1 cellular context compared by ENCODE assay signal in the genomic region with DNA sequence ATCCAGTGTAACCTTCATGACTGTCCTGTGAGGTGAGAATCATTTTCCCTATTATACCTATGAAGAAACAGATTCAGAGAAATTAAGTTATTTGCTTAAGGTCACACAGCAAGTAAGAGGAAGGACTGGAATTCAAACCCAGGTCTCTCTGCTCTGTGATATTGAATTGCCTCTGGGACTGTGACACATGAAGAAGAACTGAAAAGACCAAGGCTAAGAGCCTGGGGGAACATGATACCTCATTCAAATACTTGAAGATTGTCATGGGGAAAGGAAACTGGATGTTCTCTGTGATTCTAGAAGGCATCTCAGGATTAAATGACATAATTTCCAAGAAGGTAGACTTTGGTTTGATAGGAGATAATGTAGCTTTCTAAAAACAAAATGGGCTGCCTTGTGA.
TF ChIP-seq lines count a peak whose summit lies in the region.

No MANE protein-coding gene starts in this region.

TF ChIP-seq in GM12878, 131 proteins besides CTCF, POLR2A, EP300 and RAD21 (continued from another document):
- TF ChIP-seq, protein P1, sequence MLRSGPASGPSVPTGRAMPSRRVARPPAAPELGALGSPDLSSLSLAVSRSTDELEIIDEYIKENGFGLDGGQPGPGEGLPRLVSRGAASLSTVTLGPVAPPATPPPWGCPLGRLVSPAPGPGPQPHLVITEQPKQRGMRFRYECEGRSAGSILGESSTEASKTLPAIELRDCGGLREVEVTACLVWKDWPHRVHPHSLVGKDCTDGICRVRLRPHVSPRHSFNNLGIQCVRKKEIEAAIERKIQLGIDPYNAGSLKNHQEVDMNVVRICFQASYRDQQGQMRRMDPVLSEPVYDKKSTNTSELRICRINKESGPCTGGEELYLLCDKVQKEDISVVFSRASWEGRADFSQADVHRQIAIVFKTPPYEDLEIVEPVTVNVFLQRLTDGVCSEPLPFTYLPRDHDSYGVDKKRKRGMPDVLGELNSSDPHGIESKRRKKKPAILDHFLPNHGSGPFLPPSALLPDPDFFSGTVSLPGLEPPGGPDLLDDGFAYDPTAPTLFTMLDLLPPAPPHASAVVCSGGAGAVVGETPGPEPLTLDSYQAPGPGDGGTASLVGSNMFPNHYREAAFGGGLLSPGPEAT (IDR thresholded peaks at IDR 0.05; ENCODE audit: low read depth), result no peak
- TF ChIP-seq SIX5 (IDR thresholded peaks at IDR 0.05; ENCODE audit: low read depth, low read length, severe bottlenecking) (no peak), IKZF1 (conservative IDR thresholded peaks at IDR 0.05) (no peak), ZNF24 (IDR thresholded peaks at IDR 0.05) (no peak), JUNB (IDR thresholded peaks at IDR 0.05) (no peak), CBFB (IDR thresholded peaks at IDR 0.05; ENCODE audit: low read depth) (no peak), IRF4 (IDR thresholded peaks at IDR 0.05; ENCODE audit: low read depth, low read length) (no peak), BCL11A (IDR thresholded peaks at IDR 0.05; ENCODE audit: low read depth, low read length) (no peak), NFXL1 (IDR thresholded peaks at IDR 0.05; ENCODE audit: borderline replicate concordance) (no peak), SP1 (IDR thresholded peaks at IDR 0.05; ENCODE audit: low read depth, low read length) (no peak)
- TF ChIP-seq, protein P2, sequence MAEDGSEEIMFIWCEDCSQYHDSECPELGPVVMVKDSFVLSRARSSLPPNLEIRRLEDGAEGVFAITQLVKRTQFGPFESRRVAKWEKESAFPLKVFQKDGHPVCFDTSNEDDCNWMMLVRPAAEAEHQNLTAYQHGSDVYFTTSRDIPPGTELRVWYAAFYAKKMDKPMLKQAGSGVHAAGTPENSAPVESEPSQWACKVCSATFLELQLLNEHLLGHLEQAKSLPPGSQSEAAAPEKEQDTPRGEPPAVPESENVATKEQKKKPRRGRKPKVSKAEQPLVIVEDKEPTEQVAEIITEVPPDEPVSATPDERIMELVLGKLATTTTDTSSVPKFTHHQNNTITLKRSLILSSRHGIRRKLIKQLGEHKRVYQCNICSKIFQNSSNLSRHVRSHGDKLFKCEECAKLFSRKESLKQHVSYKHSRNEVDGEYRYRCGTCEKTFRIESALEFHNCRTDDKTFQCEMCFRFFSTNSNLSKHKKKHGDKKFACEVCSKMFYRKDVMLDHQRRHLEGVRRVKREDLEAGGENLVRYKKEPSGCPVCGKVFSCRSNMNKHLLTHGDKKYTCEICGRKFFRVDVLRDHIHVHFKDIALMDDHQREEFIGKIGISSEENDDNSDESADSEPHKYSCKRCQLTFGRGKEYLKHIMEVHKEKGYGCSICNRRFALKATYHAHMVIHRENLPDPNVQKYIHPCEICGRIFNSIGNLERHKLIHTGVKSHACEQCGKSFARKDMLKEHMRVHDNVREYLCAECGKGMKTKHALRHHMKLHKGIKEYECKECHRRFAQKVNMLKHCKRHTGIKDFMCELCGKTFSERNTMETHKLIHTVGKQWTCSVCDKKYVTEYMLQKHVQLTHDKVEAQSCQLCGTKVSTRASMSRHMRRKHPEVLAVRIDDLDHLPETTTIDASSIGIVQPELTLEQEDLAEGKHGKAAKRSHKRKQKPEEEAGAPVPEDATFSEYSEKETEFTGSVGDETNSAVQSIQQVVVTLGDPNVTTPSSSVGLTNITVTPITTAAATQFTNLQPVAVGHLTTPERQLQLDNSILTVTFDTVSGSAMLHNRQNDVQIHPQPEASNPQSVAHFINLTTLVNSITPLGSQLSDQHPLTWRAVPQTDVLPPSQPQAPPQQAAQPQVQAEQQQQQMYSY (CRISPR knock-in tag; IDR thresholded peaks at IDR 0.05), result no peak
- TF ChIP-seq, protein P3, sequence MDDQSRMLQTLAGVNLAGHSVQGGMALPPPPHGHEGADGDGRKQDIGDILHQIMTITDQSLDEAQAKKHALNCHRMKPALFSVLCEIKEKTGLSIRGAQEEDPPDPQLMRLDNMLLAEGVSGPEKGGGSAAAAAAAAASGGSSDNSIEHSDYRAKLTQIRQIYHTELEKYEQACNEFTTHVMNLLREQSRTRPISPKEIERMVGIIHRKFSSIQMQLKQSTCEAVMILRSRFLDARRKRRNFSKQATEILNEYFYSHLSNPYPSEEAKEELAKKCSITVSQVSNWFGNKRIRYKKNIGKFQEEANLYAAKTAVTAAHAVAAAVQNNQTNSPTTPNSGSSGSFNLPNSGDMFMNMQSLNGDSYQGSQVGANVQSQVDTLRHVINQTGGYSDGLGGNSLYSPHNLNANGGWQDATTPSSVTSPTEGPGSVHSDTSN (IDR thresholded peaks at IDR 0.05; ENCODE audit: insufficient replicate concordance, low read depth, low read length), result no peak
- TF ChIP-seq, protein P4, sequence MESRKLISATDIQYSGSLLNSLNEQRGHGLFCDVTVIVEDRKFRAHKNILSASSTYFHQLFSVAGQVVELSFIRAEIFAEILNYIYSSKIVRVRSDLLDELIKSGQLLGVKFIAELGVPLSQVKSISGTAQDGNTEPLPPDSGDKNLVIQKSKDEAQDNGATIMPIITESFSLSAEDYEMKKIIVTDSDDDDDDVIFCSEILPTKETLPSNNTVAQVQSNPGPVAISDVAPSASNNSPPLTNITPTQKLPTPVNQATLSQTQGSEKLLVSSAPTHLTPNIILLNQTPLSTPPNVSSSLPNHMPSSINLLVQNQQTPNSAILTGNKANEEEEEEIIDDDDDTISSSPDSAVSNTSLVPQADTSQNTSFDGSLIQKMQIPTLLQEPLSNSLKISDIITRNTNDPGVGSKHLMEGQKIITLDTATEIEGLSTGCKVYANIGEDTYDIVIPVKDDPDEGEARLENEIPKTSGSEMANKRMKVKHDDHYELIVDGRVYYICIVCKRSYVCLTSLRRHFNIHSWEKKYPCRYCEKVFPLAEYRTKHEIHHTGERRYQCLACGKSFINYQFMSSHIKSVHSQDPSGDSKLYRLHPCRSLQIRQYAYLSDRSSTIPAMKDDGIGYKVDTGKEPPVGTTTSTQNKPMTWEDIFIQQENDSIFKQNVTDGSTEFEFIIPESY (IDR thresholded peaks at IDR 0.05), result no peak
- TF ChIP-seq, protein P5, sequence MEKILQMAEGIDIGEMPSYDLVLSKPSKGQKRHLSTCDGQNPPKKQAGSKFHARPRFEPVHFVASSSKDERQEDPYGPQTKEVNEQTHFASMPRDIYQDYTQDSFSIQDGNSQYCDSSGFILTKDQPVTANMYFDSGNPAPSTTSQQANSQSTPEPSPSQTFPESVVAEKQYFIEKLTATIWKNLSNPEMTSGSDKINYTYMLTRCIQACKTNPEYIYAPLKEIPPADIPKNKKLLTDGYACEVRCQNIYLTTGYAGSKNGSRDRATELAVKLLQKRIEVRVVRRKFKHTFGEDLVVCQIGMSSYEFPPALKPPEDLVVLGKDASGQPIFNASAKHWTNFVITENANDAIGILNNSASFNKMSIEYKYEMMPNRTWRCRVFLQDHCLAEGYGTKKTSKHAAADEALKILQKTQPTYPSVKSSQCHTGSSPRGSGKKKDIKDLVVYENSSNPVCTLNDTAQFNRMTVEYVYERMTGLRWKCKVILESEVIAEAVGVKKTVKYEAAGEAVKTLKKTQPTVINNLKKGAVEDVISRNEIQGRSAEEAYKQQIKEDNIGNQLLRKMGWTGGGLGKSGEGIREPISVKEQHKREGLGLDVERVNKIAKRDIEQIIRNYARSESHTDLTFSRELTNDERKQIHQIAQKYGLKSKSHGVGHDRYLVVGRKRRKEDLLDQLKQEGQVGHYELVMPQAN (conservative IDR thresholded peaks at IDR 0.05), result no peak
